ENCODE assay signal across 8 cellular contexts in the genomic region with DNA sequence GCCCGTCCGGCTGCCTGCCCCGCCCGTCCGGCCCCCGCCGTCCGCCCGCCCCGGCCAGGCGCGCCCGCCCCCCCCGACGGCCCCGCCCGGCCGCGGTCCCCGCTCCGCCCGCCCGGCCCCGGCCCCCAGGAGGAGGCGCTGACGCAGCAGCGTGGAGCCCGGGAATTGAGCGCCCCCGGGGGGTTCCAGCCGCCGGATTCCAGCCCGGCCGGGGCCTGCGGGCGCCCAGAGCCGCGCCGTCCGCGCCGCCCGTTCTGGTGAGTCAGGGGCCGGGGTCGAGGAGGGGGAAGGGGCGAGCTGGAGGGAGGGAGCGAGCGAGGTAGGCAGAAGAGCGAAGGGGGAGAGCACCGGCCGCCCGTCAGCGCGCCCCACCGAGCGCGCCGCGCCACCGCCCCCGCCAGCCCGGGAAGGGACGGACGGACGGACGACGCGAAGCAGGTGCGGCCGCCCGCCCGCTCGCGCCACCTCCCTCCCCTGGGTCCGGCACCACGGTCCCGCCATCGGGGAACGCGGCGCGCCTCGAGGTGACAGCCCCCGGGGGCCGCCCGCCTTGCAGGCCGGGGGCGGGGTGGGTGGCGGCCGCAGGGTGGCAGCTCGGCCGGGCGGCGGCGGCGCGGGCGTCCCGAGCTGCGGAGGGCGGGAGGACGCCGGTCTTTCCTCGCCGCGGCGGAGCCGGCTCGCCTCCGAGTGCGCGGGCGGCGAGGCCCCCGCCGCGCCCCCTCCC. TPM values are rescaled to one million over a fixed set of nuclear protein-coding genes. Genes with fewer than 3 reads are reported as not detected.
DNase-seq lines count a peak whose midpoint lies in the region; ATAC-seq and FAIRE-seq lines count a peak whose summit lies in the region.

No MANE protein-coding gene starts in this region.

- peaks cover 11 to 15% of the 10 kb centered on the region in 2 donors for H3K27me3 Mint-ChIP-seq in CD8-positive, alpha-beta memory T cell
- H3K27me3 Mint-ChIP-seq in activated naive CD8-positive, alpha-beta T cell treated with anti-CD3 and anti-CD28 coated beads for 36 hours = peaks cover 37% of the 10 kb centered on the region
- H3K27me3 Mint-ChIP-seq in immature natural killer cell (ENCODE audit: low read depth in 3 of 3) = peaks cover 6 to 21% (median 13%) of the 10 kb centered on the region in 3 donors

- peaks cover 0 to 3% (median 0%) of the 10 kb centered on the region in 5 donors for H3K9me3 Mint-ChIP-seq in CD8-positive, alpha-beta memory T cell
- H3K9me3 Mint-ChIP-seq in activated naive CD8-positive, alpha-beta T cell treated with anti-CD3 and anti-CD28 coated beads for 36 hours = no peaks in the 10 kb centered on the region
- H3K9me3 Mint-ChIP-seq in immature natural killer cell = no peaks in the 10 kb centered on the region

- peaks cover 56 to 71% (median 57%) of the 10 kb centered on the region in 3 donors for H3K4me1 Mint-ChIP-seq in CD8-positive, alpha-beta memory T cell
- H3K4me1 Mint-ChIP-seq in activated naive CD8-positive, alpha-beta T cell treated with anti-CD3 and anti-CD28 coated beads for 36 hours = peaks cover 49% of the 10 kb centered on the region
- H3K4me1 Mint-ChIP-seq in immature natural killer cell = peaks cover 53 to 54% of the 10 kb centered on the region in 2 donors

- H3K4me3 ChIP-seq in CD8-positive, alpha-beta memory T cell (ENCODE audit: low read length) = no peak overlapping the region
- peak overlapping the region in 1 of 2 donors; percentile 78 for H3K4me3 ChIP-seq in stomach smooth muscle (ENCODE audit: low read length in 2 of 2)

- H3K9ac ChIP-seq in stomach smooth muscle (ENCODE audit: low read length in 2 of 2) = peak overlapping the region; percentile 42 to 48

- no peaks in the 10 kb centered on the region for H3K36me3 ChIP-seq in CD8-positive, alpha-beta memory T cell (ENCODE audit: insufficient read depth, low read length)
- H3K36me3 ChIP-seq in stomach smooth muscle (ENCODE audit: control insufficient read depth in 2 of 2, insufficient read depth in 2 of 2, low read length in 2 of 2) = no peaks in the 10 kb centered on the region

- CTCF ChIA-PET in CD8-positive, alpha-beta memory T cell (lab: Charles Lee) = interaction anchor here (0.7 to 2.3 kb wide), 12 partner anchors 10 to 103 kb away, joined by 3 to 16 read pairs (median 4); partner anchors contain the start of gene IVD

- H3K27ac ChIP-seq in CD8-positive, alpha-beta memory T cell (ENCODE audit: low read depth, low read length) = peak overlapping the region; percentile 38
- H3K27ac ChIP-seq in stomach smooth muscle (ENCODE audit: low read length) = no peak overlapping the region

- DNase-seq in CD8-positive, alpha-beta memory T cell = no peak
- peak; percentile 29 for DNase-seq in activated naive CD8-positive, alpha-beta T cell treated with anti-CD3 and anti-CD28 coated beads for 36 hours
- DNase-seq in immature natural killer cell = no peak
- no peak for DNase-seq in NCI-H82 (lab: John Stamatoyannopoulos, UW)
- no peak for DNase-seq in RCC 7860 (ENCODE audit: low spot score)

- H3K4me3 Mint-ChIP-seq in CD8-positive, alpha-beta memory T cell = peak overlapping the region; percentile 81 to 97 (median 95)
- peak overlapping the region; percentile 92 for H3K4me3 Mint-ChIP-seq in activated naive CD8-positive, alpha-beta T cell treated with anti-CD3 and anti-CD28 coated beads for 36 hours
- peak overlapping the region in 4 of 5 donors; percentile 84 to 93 (median 85) for H3K4me3 Mint-ChIP-seq in immature natural killer cell

- peaks cover 0 to 9% (median 0%) of the 10 kb centered on the region in 3 donors for H3K36me3 Mint-ChIP-seq in CD8-positive, alpha-beta memory T cell
- no peaks in the 10 kb centered on the region for H3K36me3 Mint-ChIP-seq in activated naive CD8-positive, alpha-beta T cell treated with anti-CD3 and anti-CD28 coated beads for 36 hours
- H3K36me3 Mint-ChIP-seq in immature natural killer cell = no peaks in the 10 kb centered on the region

- no peaks in the 10 kb centered on the region for H3K9me3 ChIP-seq in CD8-positive, alpha-beta memory T cell (ENCODE audit: low read length)
- no peaks in the 10 kb centered on the region for H3K9me3 ChIP-seq in stomach smooth muscle (ENCODE audit: control insufficient read depth in 2 of 2, low read length in 2 of 2)

- H3K27ac Mint-ChIP-seq in CD8-positive, alpha-beta memory T cell = peak overlapping the region in 1 of 8 donors; percentile 88
- H3K27ac Mint-ChIP-seq in activated naive CD8-positive, alpha-beta T cell treated with anti-CD3 and anti-CD28 coated beads for 36 hours = no peak overlapping the region
- peak overlapping the region in 2 of 6 donors; percentile 6 to 80 for H3K27ac Mint-ChIP-seq in immature natural killer cell

- peaks cover 6% of the 10 kb centered on the region for H3K27me3 ChIP-seq in CD8-positive, alpha-beta memory T cell (ENCODE audit: insufficient read depth, low read length, poor library complexity, severe bottlenecking)
- peaks cover 6% of the 10 kb centered on the region in 2 donors for H3K27me3 ChIP-seq in stomach smooth muscle (ENCODE audit: control insufficient read depth in 1 of 2, insufficient read depth in 2 of 2, low read length in 2 of 2)

- FAIRE-seq in RCC 7860 (lab: Jason Lieb, UNC) = no peak

- POLR2A ChIA-PET in CD8-positive, alpha-beta memory T cell (lab: Charles Lee) = interaction anchor here (0.6 to 5.2 kb wide), 8 partner anchors 11 to 943 kb away, joined by 3 to 41 read pairs (median 4); partner anchors contain the start of genes CHST14 and IVD

- H3K4me1 ChIP-seq in CD8-positive, alpha-beta memory T cell (ENCODE audit: insufficient read depth, low read length) = peaks cover 63% of the 10 kb centered on the region
- H3K4me1 ChIP-seq in stomach smooth muscle (ENCODE audit: control insufficient read depth, insufficient read depth, low read length) = peaks cover 38% of the 10 kb centered on the region

- ATAC-seq in GM19397 (IDR thresholded peaks at IDR 0.05; ENCODE audit: unreplicated experiment) (peak; percentile 25), HG03442 (IDR thresholded peaks at IDR 0.05; ENCODE audit: unreplicated experiment) (peak; percentile 39)

RNA-seq across cellular contexts. Expression of gene BAHD1, which starts 0.4 kb away (rescaled TPM):
- 10 to 100 TPM; 23.6 to 24.9 TPM for total RNA-seq in CD8-positive, alpha-beta memory T cell
- polyA plus RNA-seq in CD8-positive, alpha-beta memory T cell = 4.1 TPM
- 10 to 100 TPM; 18.0 to 18.7 TPM for total RNA-seq in activated naive CD8-positive, alpha-beta T cell treated with anti-CD3 and anti-CD28 coated beads for 36 hours
- polyA plus RNA-seq in immature natural killer cell = 1 to 10 TPM; 2.1 to 6.1 (median 3.4) TPM

RNA-seq across cellular contexts. Expression of gene CHST14, which starts 29.6 kb away (rescaled TPM):
- 10 to 100 TPM; 13.1 to 13.3 TPM for total RNA-seq in CD8-positive, alpha-beta memory T cell
- 1.7 TPM for polyA plus RNA-seq in CD8-positive, alpha-beta memory T cell
- 1 to 10 TPM; 5.7 to 7.1 TPM for total RNA-seq in activated naive CD8-positive, alpha-beta T cell treated with anti-CD3 and anti-CD28 coated beads for 36 hours
- polyA plus RNA-seq in immature natural killer cell = 1 to 10 TPM; 1.9 to 3.6 (median 3.3) TPM

RNA-seq across cellular contexts. Expression of gene IVD, which starts 35.6 kb away (rescaled TPM):
- total RNA-seq in CD8-positive, alpha-beta memory T cell = 10 to 100 TPM; 68.5 to 80.1 TPM
- polyA plus RNA-seq in CD8-positive, alpha-beta memory T cell = 56.0 TPM
- total RNA-seq in activated naive CD8-positive, alpha-beta T cell treated with anti-CD3 and anti-CD28 coated beads for 36 hours = 10 to 100 TPM; 64.9 to 68.6 TPM
- polyA plus RNA-seq in immature natural killer cell = 10 to 100 TPM; 41.8 to 63.0 (median 60.6) TPM

RNA-seq across cellular contexts. Expression of gene KNSTRN, which starts 58.7 kb away (rescaled TPM):
- total RNA-seq in CD8-positive, alpha-beta memory T cell = 10 to 100 TPM; 42.8 to 49.9 TPM
- 3.6 TPM for polyA plus RNA-seq in CD8-positive, alpha-beta memory T cell
- total RNA-seq in activated naive CD8-positive, alpha-beta T cell treated with anti-CD3 and anti-CD28 coated beads for 36 hours = 10 to 100 TPM; 54.3 to 56.3 TPM
- 1 to 10 TPM; 2.7 to 5.6 (median 2.8) TPM for polyA plus RNA-seq in immature natural killer cell
